Comparison of ENCODE assay signal across 1 cellular context in genomic region chr17:19317359-19318095, GRCh38.
TF ChIP-seq lines count a peak whose summit lies in the region.

No MANE protein-coding gene starts in this region.

TF ChIP-seq in HepG2, 621 proteins besides CTCF, POLR2A, EP300 and RAD21 (continued from another document and continues in another):
- TF ChIP-seq CHCHD3 (CRISPR knock-in tag; IDR thresholded peaks at IDR 0.05) = no peak
- no peak for TF ChIP-seq CSRNP2 (CRISPR knock-in tag; conservative IDR thresholded peaks at IDR 0.05; ENCODE audit: low read depth)
- peak; percentile 38 for TF ChIP-seq PHF5A (CRISPR knock-in tag; IDR thresholded peaks at IDR 0.05; ENCODE audit: low read depth, unreplicated experiment)
- no peak for TF ChIP-seq ZNF432 (CRISPR knock-in tag; IDR thresholded peaks at IDR 0.05; ENCODE audit: borderline replicate concordance)
- no peak for TF ChIP-seq ZNF326 (CRISPR knock-in tag; IDR thresholded peaks at IDR 0.05; ENCODE audit: borderline replicate concordance)
- TF ChIP-seq RCOR2 (CRISPR knock-in tag; IDR thresholded peaks at IDR 0.05) = 0 out of 2 replicates have a peak, but pooled peaks have one; percentile 32
- no peak for TF ChIP-seq ZSCAN29 (CRISPR knock-in tag; conservative IDR thresholded peaks at IDR 0.05)
- 0 out of 2 replicates have a peak, but pooled peaks have one; percentile 39 for TF ChIP-seq GFI1 (CRISPR knock-in tag; IDR thresholded peaks at IDR 0.05; ENCODE audit: borderline replicate concordance)
- TF ChIP-seq SPEN (CRISPR knock-in tag; IDR thresholded peaks at IDR 0.05; ENCODE audit: low read depth) = 0 out of 2 replicates have a peak, but pooled peaks have one; percentile 57
- no peak for TF ChIP-seq ZZZ3 (CRISPR knock-in tag; IDR thresholded peaks at IDR 0.05; ENCODE audit: borderline replicate concordance)
- TF ChIP-seq NR2F1 (CRISPR knock-in tag; IDR thresholded peaks at IDR 0.05) = 0 out of 4 replicates have a peak, but pooled peaks of 1 of the 2 experiments have one; percentile 14
- peak; percentile 34; the same call in 1 of the 2 replicates for TF ChIP-seq ZSCAN25 (CRISPR knock-in tag; IDR thresholded peaks at IDR 0.05)
- TF ChIP-seq ELF3 (CRISPR knock-in tag; IDR thresholded peaks at IDR 0.05) = peak; percentile 46; the same call in 1 of the 2 replicates
- TF ChIP-seq ZBTB43 (CRISPR knock-in tag; conservative IDR thresholded peaks at IDR 0.05) = no peak
- no peak; the same call in 1 of the 2 replicates for TF ChIP-seq NFKB2 (CRISPR knock-in tag; IDR thresholded peaks at IDR 0.05; ENCODE audit: borderline replicate concordance)
- 0 out of 2 replicates have a peak, but pooled peaks have one; percentile 61 for TF ChIP-seq KAT8 (CRISPR knock-in tag; IDR thresholded peaks at IDR 0.05)
- TF ChIP-seq NFE2 (CRISPR knock-in tag; IDR thresholded peaks at IDR 0.05) = no peak
- peak; percentile 70; the same call in 1 of the 2 replicates for TF ChIP-seq HOMEZ (CRISPR knock-in tag; IDR thresholded peaks at IDR 0.05; ENCODE audit: low read depth)
- TF ChIP-seq HIC2 (CRISPR knock-in tag; IDR thresholded peaks at IDR 0.05; ENCODE audit: low read depth) = 0 out of 2 replicates have a peak, but pooled peaks have one; percentile 43
- TF ChIP-seq TRAFD1 (CRISPR knock-in tag; IDR thresholded peaks at IDR 0.05; ENCODE audit: borderline replicate concordance) = 0 out of 2 replicates have a peak, but pooled peaks have one; percentile 68
- TF ChIP-seq ZNF205 (CRISPR knock-in tag; IDR thresholded peaks at IDR 0.05) = peak; percentile 57; the same call in 1 of the 2 replicates
- no peak for TF ChIP-seq NFKBIZ (CRISPR knock-in tag; IDR thresholded peaks at IDR 0.05)
- TF ChIP-seq MXD3 (CRISPR knock-in tag; IDR thresholded peaks at IDR 0.05) = peak; percentile 16; the same call in 1 of the 2 replicates
- no peak for TF ChIP-seq SP1 (IDR thresholded peaks at IDR 0.05)
- peak; percentile 39; the same call in 1 of the 2 replicates for TF ChIP-seq SP1 (CRISPR knock-in tag; IDR thresholded peaks at IDR 0.05)
- TF ChIP-seq ISL2 (CRISPR knock-in tag; IDR thresholded peaks at IDR 0.05) = peak; percentile 25; the same call in 1 of the 2 replicates
- TF ChIP-seq ATF3 (CRISPR knock-in tag; IDR thresholded peaks at IDR 0.05) = no peak
- no peak for TF ChIP-seq MIXL1 (CRISPR knock-in tag; IDR thresholded peaks at IDR 0.05)
- TF ChIP-seq ZBTB38 (CRISPR knock-in tag; IDR thresholded peaks at IDR 0.05) = peak; percentile 91
- TF ChIP-seq RNF2 (conservative IDR thresholded peaks at IDR 0.05; ENCODE audit: low read depth) = peak; percentile 48; the same call in 1 of the 2 replicates
- peak; percentile 61; the same call in 1 of the 2 replicates for TF ChIP-seq ZNF281 (CRISPR knock-in tag; IDR thresholded peaks at IDR 0.05; ENCODE audit: borderline replicate concordance)
- no peak for TF ChIP-seq RFXAP (CRISPR knock-in tag; IDR thresholded peaks at IDR 0.05; ENCODE audit: borderline replicate concordance)
- TF ChIP-seq ZNF160 (CRISPR knock-in tag; IDR thresholded peaks at IDR 0.05) = no peak
- TF ChIP-seq MED1 (CRISPR knock-in tag; IDR thresholded peaks at IDR 0.05) = peak; percentile 48; the same call in 1 of the 2 replicates
- TF ChIP-seq RBAK (CRISPR knock-in tag; IDR thresholded peaks at IDR 0.05) = no peak
- 0 out of 2 replicates have a peak, but pooled peaks have one; percentile 35 for TF ChIP-seq FOXK1 (CRISPR knock-in tag; IDR thresholded peaks at IDR 0.05; ENCODE audit: borderline replicate concordance, low read depth)
- TF ChIP-seq ZNF687 (CRISPR knock-in tag; IDR thresholded peaks at IDR 0.05) = peak; percentile 94
- TF ChIP-seq MYC (CRISPR knock-in tag; IDR thresholded peaks at IDR 0.05; ENCODE audit: borderline replicate concordance) = peak; percentile 54; the same call in 1 of the 2 replicates
- no peak for TF ChIP-seq CEBPG (CRISPR knock-in tag; IDR thresholded peaks at IDR 0.05)
- no peak for TF ChIP-seq ZNF382 (CRISPR knock-in tag; IDR thresholded peaks at IDR 0.05; ENCODE audit: borderline replicate concordance)
- TF ChIP-seq TBX2 (CRISPR knock-in tag; IDR thresholded peaks at IDR 0.05; ENCODE audit: borderline replicate concordance) = peak; percentile 73
- TF ChIP-seq ZBTB7B (CRISPR knock-in tag; IDR thresholded peaks at IDR 0.05) = peak; percentile 37; the same call in 1 of the 2 replicates
- peak; percentile 41; the same call in 1 of the 2 replicates for TF ChIP-seq TOE1 (CRISPR knock-in tag; IDR thresholded peaks at IDR 0.05)
- no peak for TF ChIP-seq ZBTB26 (CRISPR knock-in tag; IDR thresholded peaks at IDR 0.05; ENCODE audit: borderline replicate concordance)
- TF ChIP-seq TFDP1 (CRISPR knock-in tag; IDR thresholded peaks at IDR 0.05; ENCODE audit: borderline replicate concordance) = peak; percentile 67; the same call in 1 of the 2 replicates
